Comparison of ENCODE assay signal across 11 cellular contexts in genomic region chr9:136105398-136106135, GRCh38. TPM values are rescaled to one million over a fixed set of nuclear protein-coding genes. Genes with fewer than 3 reads are reported as not detected.
DNase-seq lines count a peak whose midpoint lies in the region; ATAC-seq and TF ChIP-seq lines count a peak whose summit lies in the region.
"Had no signal": no experiment of that assay in that cellular context is flagged by ENCODE, and none has a peak within 500 bp of the region (broad histone marks: within the 10 kb centered on the region; RNA-seq: fewer than 3 reads in every experiment).

No MANE protein-coding gene starts in this region.

- no peak overlapping the region for H3K27ac ChIP-seq in SK-N-SH (ENCODE audit: low read depth in 2 of 2, low read length in 1 of 2)
- H3K27ac ChIP-seq: neutrophil had no signal

- TF ChIP-seq EP300 in SK-N-SH (IDR thresholded peaks at IDR 0.05; ENCODE audit: borderline replicate concordance in 1 of 2, low read depth in 1 of 2, low read length in 1 of 2) = no peak

- ATAC-seq in SK-N-SH treated with all-trans-retinoic acid at 6 μM for 48 hours (no peak), HG02763 (IDR thresholded peaks at IDR 0.05; ENCODE audit: unreplicated experiment) (no peak), HG03095 (IDR thresholded peaks at IDR 0.05; ENCODE audit: unreplicated experiment) (no peak)
- ATAC-seq in stimulated activated effector memory CD8-positive, alpha-beta T cell treated with anti-CD3 and anti-CD28 coated beads, Interleukin-12 subunit alpha, Interleukin-12 subunit beta, amount 100 ng/mL, for 72 hours = no peak

- no peak for TF ChIP-seq RAD21 in SK-N-SH (IDR thresholded peaks at IDR 0.05; ENCODE audit: low read length)

- no peaks in the 10 kb centered on the region for H3K9me3 Mint-ChIP-seq in stimulated activated effector memory CD8-positive, alpha-beta T cell treated with anti-CD3 and anti-CD28 coated beads, Interleukin-12 subunit alpha, Interleukin-12 subunit beta, amount 100 ng/mL, for 72 hours

- no peaks in the 10 kb centered on the region for H3K9me2 ChIP-seq in SK-N-SH

- H3K36me3 ChIP-seq in SK-N-SH (replicated peaks in 1 of 2; ENCODE audit: control insufficient read depth in 1 of 2, insufficient read depth in 2 of 2, low read length in 1 of 2) = no peaks in the 10 kb centered on the region
- H3K36me3 ChIP-seq: ascending aorta, neutrophil had no signal

- H3K4me1 ChIP-seq in SK-N-SH (ENCODE audit: control insufficient read depth in 1 of 2, insufficient read depth in 2 of 2, low read depth in 1 of 2, low read length in 1 of 2) = peaks cover 35 to 44% of the 10 kb centered on the region in 2 experiments; a peak in 3 of 4 replicates

- DNase-seq in SK-N-SH (peak; percentile 66), RPMI8226 (peak; percentile 45), fibroblast of the aortic adventitia (ENCODE audit: low read depth) (peak; percentile 9)
- DNase-seq in stimulated activated effector memory CD8-positive, alpha-beta T cell treated with anti-CD3 and anti-CD28 coated beads, Interleukin-12 subunit alpha, Interleukin-12 subunit beta, amount 100 ng/mL, for 72 hours (ENCODE audit: low spot score in 2 of 2) = no peak
- DNase-seq in stimulated activated CD4-positive, alpha-beta T cell treated with anti-CD3 and anti-CD28 coated beads, Interleukin-2, amount 100 ng/mL, for 24 hours = no peak
- DNase-seq: NCI-H526 treated with DMSO at 0.1 percent for 48 hours had no signal

- H3K4me3 ChIP-seq in SK-N-SH (ENCODE audit: low read depth in 2 of 2, low read length in 1 of 2) (no peak overlapping the region), fibroblast of the aortic adventitia (ENCODE audit: low read depth, low read length) (no peak overlapping the region)
- H3K4me3 ChIP-seq: ascending aorta had no signal

- no peaks in the 10 kb centered on the region for H3K79me2 ChIP-seq in SK-N-SH (ENCODE audit: insufficient read depth)

- POLR2A ChIA-PET in SK-N-SH (lab: Yijun Ruan, JAX) = interaction anchor here (0.7 to 1.0 kb wide), 2 partner anchors 10 to 347 kb away, joined by 3 read pairs; partner anchors contain the start of gene NACC2

- peaks cover 6% of the 10 kb centered on the region for H3K36me3 Mint-ChIP-seq in stimulated activated effector memory CD8-positive, alpha-beta T cell treated with anti-CD3 and anti-CD28 coated beads, Interleukin-12 subunit alpha, Interleukin-12 subunit beta, amount 100 ng/mL, for 72 hours

- no peaks in the 10 kb centered on the region for H3K9me3 ChIP-seq in SK-N-SH
- H3K9me3 ChIP-seq: ascending aorta, neutrophil had no signal

- H2AFZ ChIP-seq in SK-N-SH (ENCODE audit: low read depth) = no peak overlapping the region

- peak overlapping the region; percentile 87 for H3K4me3 Mint-ChIP-seq in stimulated activated effector memory CD8-positive, alpha-beta T cell treated with anti-CD3 and anti-CD28 coated beads, Interleukin-12 subunit alpha, Interleukin-12 subunit beta, amount 100 ng/mL, for 72 hours

- TF ChIP-seq CTCF in SK-N-SH (IDR thresholded peaks at IDR 0.05) (no peak), fibroblast of the aortic adventitia (IDR thresholded peaks at IDR 0.05; ENCODE audit: insufficient read depth, low read length) (no peak)

- 43% methylated on average over 11 of the region's 17 CpGs for WGBS in SK-N-SH (ENCODE audit: low lambda C conversion rate)

- H3K27ac Mint-ChIP-seq in stimulated activated effector memory CD8-positive, alpha-beta T cell treated with anti-CD3 and anti-CD28 coated beads, Interleukin-12 subunit alpha, Interleukin-12 subunit beta, amount 100 ng/mL, for 72 hours = peak overlapping the region; percentile 96

- H3K4me1 Mint-ChIP-seq in stimulated activated effector memory CD8-positive, alpha-beta T cell treated with anti-CD3 and anti-CD28 coated beads, Interleukin-12 subunit alpha, Interleukin-12 subunit beta, amount 100 ng/mL, for 72 hours = peaks cover 37% of the 10 kb centered on the region

- CTCF ChIA-PET in SK-N-SH (lab: Yijun Ruan, JAX) = interaction anchor here (1.9 to 2.6 kb wide), 2 partner anchors 10 to 17 kb away, joined by 8 to 12 read pairs; partner anchors contain the start of gene NACC2

- H3K4me2 ChIP-seq in SK-N-SH = peak overlapping the region; percentile 47; the same call in 1 of the 2 replicates

- no peak overlapping the region for H3K9ac ChIP-seq in SK-N-SH

- H3F3A ChIP-seq in SK-N-SH (replicated peaks; ENCODE audit: insufficient read depth) = peaks cover 6% of the 10 kb centered on the region

- no peaks in the 10 kb centered on the region for H4K20me1 ChIP-seq in SK-N-SH (ENCODE audit: insufficient read depth)

- H3K27me3 ChIP-seq in SK-N-SH (ENCODE audit: insufficient read depth) = no peaks in the 10 kb centered on the region
- H3K27me3 ChIP-seq: ascending aorta had no signal

TF ChIP-seq in SK-N-SH, 30 proteins besides CTCF, POLR2A, EP300 and RAD21 (continues in another document):
- TF ChIP-seq, protein P1, sequence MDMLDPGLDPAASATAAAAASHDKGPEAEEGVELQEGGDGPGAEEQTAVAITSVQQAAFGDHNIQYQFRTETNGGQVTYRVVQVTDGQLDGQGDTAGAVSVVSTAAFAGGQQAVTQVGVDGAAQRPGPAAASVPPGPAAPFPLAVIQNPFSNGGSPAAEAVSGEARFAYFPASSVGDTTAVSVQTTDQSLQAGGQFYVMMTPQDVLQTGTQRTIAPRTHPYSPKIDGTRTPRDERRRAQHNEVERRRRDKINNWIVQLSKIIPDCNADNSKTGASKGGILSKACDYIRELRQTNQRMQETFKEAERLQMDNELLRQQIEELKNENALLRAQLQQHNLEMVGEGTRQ (IDR thresholded peaks at IDR 0.05; ENCODE audit: borderline replicate concordance, low read depth, low read length) = no peak
- no peak for TF ChIP-seq RCOR1 (IDR thresholded peaks at IDR 0.05; ENCODE audit: low read length)
- no peak for TF ChIP-seq TEAD4 (IDR thresholded peaks at IDR 0.05; ENCODE audit: borderline replicate concordance, insufficient read depth)
- TF ChIP-seq, protein P2, sequence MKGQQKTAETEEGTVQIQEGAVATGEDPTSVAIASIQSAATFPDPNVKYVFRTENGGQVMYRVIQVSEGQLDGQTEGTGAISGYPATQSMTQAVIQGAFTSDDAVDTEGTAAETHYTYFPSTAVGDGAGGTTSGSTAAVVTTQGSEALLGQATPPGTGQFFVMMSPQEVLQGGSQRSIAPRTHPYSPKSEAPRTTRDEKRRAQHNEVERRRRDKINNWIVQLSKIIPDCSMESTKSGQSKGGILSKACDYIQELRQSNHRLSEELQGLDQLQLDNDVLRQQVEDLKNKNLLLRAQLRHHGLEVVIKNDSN (IDR thresholded peaks at IDR 0.05; ENCODE audit: borderline replicate concordance, low read depth) = no peak
- TF ChIP-seq FOXJ3 (CRISPR knock-in tag; IDR thresholded peaks at IDR 0.05) = no peak
- no peak for TF ChIP-seq NFIC (IDR thresholded peaks at IDR 0.05; ENCODE audit: borderline replicate concordance)
- TF ChIP-seq TAF1 (IDR thresholded peaks at IDR 0.05; ENCODE audit: borderline replicate concordance, low read depth, low read length) = no peak
- TF ChIP-seq FOXM1 (IDR thresholded peaks at IDR 0.05; ENCODE audit: low read depth) = no peak
- TF ChIP-seq NRF1 (IDR thresholded peaks at IDR 0.05; ENCODE audit: low read depth, low read length) = no peak

TF ChIP-seq in SK-N-SH treated with all-trans-retinoic acid at 6 μM for 48 hours, 23 proteins besides CTCF, POLR2A, EP300 and RAD21:
- TF ChIP-seq ESRRG (CRISPR knock-in tag; IDR thresholded peaks at IDR 0.05) = no peak
- TF ChIP-seq OSR1 (CRISPR knock-in tag; IDR thresholded peaks at IDR 0.05) = no peak
- TF ChIP-seq, protein P3, sequence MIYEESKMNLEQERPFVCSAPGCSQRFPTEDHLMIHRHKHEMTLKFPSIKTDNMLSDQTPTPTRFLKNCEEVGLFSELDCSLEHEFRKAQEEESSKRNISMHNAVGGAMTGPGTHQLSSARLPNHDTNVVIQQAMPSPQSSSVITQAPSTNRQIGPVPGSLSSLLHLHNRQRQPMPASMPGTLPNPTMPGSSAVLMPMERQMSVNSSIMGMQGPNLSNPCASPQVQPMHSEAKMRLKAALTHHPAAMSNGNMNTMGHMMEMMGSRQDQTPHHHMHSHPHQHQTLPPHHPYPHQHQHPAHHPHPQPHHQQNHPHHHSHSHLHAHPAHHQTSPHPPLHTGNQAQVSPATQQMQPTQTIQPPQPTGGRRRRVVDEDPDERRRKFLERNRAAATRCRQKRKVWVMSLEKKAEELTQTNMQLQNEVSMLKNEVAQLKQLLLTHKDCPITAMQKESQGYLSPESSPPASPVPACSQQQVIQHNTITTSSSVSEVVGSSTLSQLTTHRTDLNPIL (CRISPR knock-in tag; IDR thresholded peaks at IDR 0.05; ENCODE audit: low read depth) = no peak
- no peak for TF ChIP-seq ZNF70 (CRISPR knock-in tag; IDR thresholded peaks at IDR 0.05)

RNA-seq across cellular contexts. Expression of gene NACC2, which starts 10.5 kb away (rescaled TPM):
- 18.4 and 22.1 TPM in 2 replicates for polyA plus RNA-seq in SK-N-SH (2012; rRNA removed)
- 11.0 and 14.6 TPM in 2 replicates for polyA plus RNA-seq in SK-N-SH (2012; cell fraction: cytosol; rRNA removed)
- 32.2 and 32.4 TPM in 2 replicates for polyA plus RNA-seq in SK-N-SH (2012; cell fraction: nucleus; rRNA removed)
- 17.4 and 27.1 TPM in 2 replicates for total RNA-seq in fibroblast of the aortic adventitia (ENCODE audit: low replicate concordance)

RNA-seq across cellular contexts. Expression of gene TMEM250, which starts 13.1 kb away (rescaled TPM):
- 22.1 and 25.9 TPM in 2 replicates for polyA plus RNA-seq in SK-N-SH (2012; rRNA removed)
- 14.6 and 21.9 TPM in 2 replicates for polyA plus RNA-seq in SK-N-SH (2012; cell fraction: cytosol; rRNA removed)
- 31.1 and 36.2 TPM in 2 replicates for polyA plus RNA-seq in SK-N-SH (2012; cell fraction: nucleus; rRNA removed)
- total RNA-seq in fibroblast of the aortic adventitia (ENCODE audit: low replicate concordance) = 46.1 and 87.9 TPM in 2 replicates

Comparison
In these comparisons a context has a peak if more than half of its experiments do, and no peak if none do; other contexts are left out.
1. DNase-seq: peak in SK-N-SH (single experiment), RPMI8226 (single experiment) and fibroblast of the aortic adventitia (single experiment); none in stimulated activated effector memory CD8-positive, alpha-beta T cell treated with anti-CD3 and anti-CD28 coated beads, Interleukin-12 subunit alpha, Interleukin-12 subunit beta, amount 100 ng/mL, for 72 hours (0 of 2) and stimulated activated CD4-positive, alpha-beta T cell treated with anti-CD3 and anti-CD28 coated beads, Interleukin-2, amount 100 ng/mL, for 24 hours (0 of 2).